ENCODE assay signal across 7 cellular contexts in the genomic region with DNA sequence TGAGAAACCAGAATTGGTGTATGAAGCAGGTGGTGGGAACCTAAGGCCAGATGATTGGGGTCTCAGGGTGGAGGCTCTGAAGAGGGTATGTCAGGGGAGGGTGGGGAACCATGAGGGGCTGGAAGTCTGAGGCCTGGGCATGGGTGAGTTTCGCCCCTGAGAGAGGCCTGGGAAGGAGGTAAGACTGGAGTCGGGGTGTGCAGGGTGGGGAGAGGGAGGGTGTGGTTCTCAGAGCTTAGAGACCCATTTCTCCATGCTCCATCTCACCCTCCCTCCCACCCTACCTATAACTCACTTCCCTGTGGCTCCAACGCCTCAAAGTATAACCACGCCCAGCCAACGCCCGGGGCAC. TPM values are rescaled to one million over a fixed set of nuclear protein-coding genes. Genes with fewer than 3 reads are reported as not detected.
A peak's percentile ranks its signal among the peaks of the same experiment; 100 is the strongest.
DNase-seq lines count a peak whose midpoint lies in the region; ATAC-seq, FAIRE-seq and TF ChIP-seq lines count a peak whose summit lies in the region.
"Had no signal": no experiment of that assay in that cellular context is flagged by ENCODE, and none has a peak within 500 bp of the region (broad histone marks: within the 10 kb centered on the region; RNA-seq: fewer than 3 reads in every experiment).

No MANE protein-coding gene starts in this region.

- H3K4me1 ChIP-seq in A549 (peaks cover 10% of the 10 kb centered on the region; the same call in 1 of the 3 replicates), OCI-LY1 (ENCODE audit: insufficient read depth, low read length, severe bottlenecking) (peaks cover 13% of the 10 kb centered on the region), hepatocyte (ENCODE audit: insufficient read depth) (no peaks in the 10 kb centered on the region)

- H4K20me1 ChIP-seq in OCI-LY1 (ENCODE audit: insufficient read depth, low read length) (no peaks in the 10 kb centered on the region), hepatocyte (ENCODE audit: insufficient read depth, poor library complexity, severe bottlenecking) (no peaks in the 10 kb centered on the region)

- TF ChIP-seq CTCF in A549 (IDR thresholded peaks at IDR 0.05) (no peak), OCI-LY1 (IDR thresholded peaks at IDR 0.05; ENCODE audit: low read length) (no peak), hepatocyte (IDR thresholded peaks at IDR 0.05; ENCODE audit: poor library complexity) (no peak)

- H3K9me2 ChIP-seq in OCI-LY1 (ENCODE audit: low read depth, low read length): no peaks in the 10 kb centered on the region
- H3K9me2 ChIP-seq in hepatocyte (replicated peaks; ENCODE audit: insufficient read depth): no peaks in the 10 kb centered on the region

- DNase-seq in A549 (ENCODE audit: low read depth in 1 of 2, low spot score in 1 of 2) (no peak), hepatocyte (ENCODE audit: low spot score) (no peak), SW 1271 (lab: John Stamatoyannopoulos, UW) (no peak), NCI-H2227 treated with DMSO at 0.1 percent for 48 hours (lab: John Stamatoyannopoulos, UW) (no peak)

- peak in 1 of 2 experiments; percentile 3; a peak in 4 of 6 replicates for ATAC-seq in A549
- ATAC-seq in HG02610 (IDR thresholded peaks at IDR 0.05; ENCODE audit: unreplicated experiment): no peak

- H3K4me3 ChIP-seq in A549: peak overlapping the region; percentile 92; the same call in 2 of the 3 replicates
- H3K4me3 ChIP-seq in OCI-LY1 (ENCODE audit: low read depth, low read length, poor library complexity, severe bottlenecking): no peak overlapping the region
- H3K4me3 ChIP-seq in hepatocyte: no peak overlapping the region

- no peaks in the 10 kb centered on the region for H3F3A ChIP-seq in OCI-LY1 (ENCODE audit: insufficient read depth, low read length)

- no peak for TF ChIP-seq POLR2A in A549 (IDR thresholded peaks at IDR 0.05; ENCODE audit: low read length)

- H3K36me3 ChIP-seq in OCI-LY1 (ENCODE audit: insufficient read depth, low read length) (no peaks in the 10 kb centered on the region), hepatocyte (replicated peaks; ENCODE audit: insufficient read depth, low read depth) (no peaks in the 10 kb centered on the region)

- no peak overlapping the region for H2AFZ ChIP-seq in OCI-LY1 (ENCODE audit: low read length)
- H2AFZ ChIP-seq in hepatocyte: no peak overlapping the region

- H3K79me2 ChIP-seq in OCI-LY1 (ENCODE audit: insufficient read depth, low read length): no peaks in the 10 kb centered on the region
- peaks cover 24% of the 10 kb centered on the region for H3K79me2 ChIP-seq in hepatocyte

- WGBS in A549 (ENCODE audit: missing lambda C conversion rate): 7% methylated on average over 5 of the region's 6 CpGs
- WGBS in hepatocyte (ENCODE audit: low lambda C conversion rate, missing lambda C conversion rate): 7% methylated on average over 4 of the region's 6 CpGs

- CTCF ChIA-PET in A549 (lab: Yijun Ruan, JAX): interaction anchor here (1.0 to 1.4 kb wide), 2 partner anchors 41 to 47 kb away, joined by 4 read pairs; a partner anchor contains a TSS

- H3K9me3 ChIP-seq in A549 (no peaks in the 10 kb centered on the region), OCI-LY1 (ENCODE audit: low read length) (no peaks in the 10 kb centered on the region), hepatocyte (ENCODE audit: low read depth) (no peaks in the 10 kb centered on the region)

- H3K27ac ChIP-seq in A549 (peak overlapping the region in 1 of 2 experiments; percentile 87; a peak in 2 of 6 replicates), OCI-LY1 (ENCODE audit: low read depth, low read length, poor library complexity, severe bottlenecking) (no peak overlapping the region), hepatocyte (no peak overlapping the region)

- POLR2A ChIA-PET in A549 (lab: Yijun Ruan, JAX): interaction anchor here (0.7 to 1.1 kb wide), 2 partner anchors 46 to 167 kb away, joined by 3 read pairs; no protein-coding TSS in a partner anchor

- H3K9ac ChIP-seq in OCI-LY1 (ENCODE audit: low read length): no peak overlapping the region

- H3K4me2 ChIP-seq in A549 (peak overlapping the region; percentile 99), OCI-LY1 (ENCODE audit: low read length) (peak overlapping the region; percentile 29; the same call in 1 of the 2 replicates), hepatocyte (peak overlapping the region; percentile 94)

- no peak for TF ChIP-seq EP300 in A549 (IDR thresholded peaks at IDR 0.05)

- FAIRE-seq in A549 (lab: Jason Lieb, UNC): no peak
- FAIRE-seq: urothelium cell line had no signal

- no peak for TF ChIP-seq RAD21 in A549 (conservative IDR thresholded peaks at IDR 0.05 in 1 of 2, IDR thresholded peaks at IDR 0.05 in 1 of 2)

- H3K27me3 ChIP-seq in OCI-LY1 (ENCODE audit: insufficient read depth, low read length) (0 out of 2 replicates have a peak, but pooled peaks cover 6% of the 10 kb centered on the region), hepatocyte (no peaks in the 10 kb centered on the region)

TF ChIP-seq in A549, 52 proteins besides CTCF, POLR2A, EP300 and RAD21:
- TF ChIP-seq MYC (IDR thresholded peaks at IDR 0.05; ENCODE audit: borderline replicate concordance, low read length) (no peak), GATA3 (IDR thresholded peaks at IDR 0.05; ENCODE audit: borderline replicate concordance) (no peak), RFX5 (IDR thresholded peaks at IDR 0.05) (no peak), HOXB5 (CRISPR knock-in tag; IDR thresholded peaks at IDR 0.05) (no peak), ZC3H11A (IDR thresholded peaks at IDR 0.05) (no peak), NPAS2 (CRISPR knock-in tag; IDR thresholded peaks at IDR 0.05; ENCODE audit: borderline replicate concordance) (no peak), ZSCAN20 (CRISPR knock-in tag; IDR thresholded peaks at IDR 0.05) (no peak), CBX8 (IDR thresholded peaks at IDR 0.05) (no peak)
- TF ChIP-seq, protein P1, sequence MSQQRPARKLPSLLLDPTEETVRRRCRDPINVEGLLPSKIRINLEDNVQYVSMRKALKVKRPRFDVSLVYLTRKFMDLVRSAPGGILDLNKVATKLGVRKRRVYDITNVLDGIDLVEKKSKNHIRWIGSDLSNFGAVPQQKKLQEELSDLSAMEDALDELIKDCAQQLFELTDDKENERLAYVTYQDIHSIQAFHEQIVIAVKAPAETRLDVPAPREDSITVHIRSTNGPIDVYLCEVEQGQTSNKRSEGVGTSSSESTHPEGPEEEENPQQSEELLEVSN (IDR thresholded peaks at IDR 0.05; ENCODE audit: borderline replicate concordance, low read depth): no peak
- TF ChIP-seq, protein P2, sequence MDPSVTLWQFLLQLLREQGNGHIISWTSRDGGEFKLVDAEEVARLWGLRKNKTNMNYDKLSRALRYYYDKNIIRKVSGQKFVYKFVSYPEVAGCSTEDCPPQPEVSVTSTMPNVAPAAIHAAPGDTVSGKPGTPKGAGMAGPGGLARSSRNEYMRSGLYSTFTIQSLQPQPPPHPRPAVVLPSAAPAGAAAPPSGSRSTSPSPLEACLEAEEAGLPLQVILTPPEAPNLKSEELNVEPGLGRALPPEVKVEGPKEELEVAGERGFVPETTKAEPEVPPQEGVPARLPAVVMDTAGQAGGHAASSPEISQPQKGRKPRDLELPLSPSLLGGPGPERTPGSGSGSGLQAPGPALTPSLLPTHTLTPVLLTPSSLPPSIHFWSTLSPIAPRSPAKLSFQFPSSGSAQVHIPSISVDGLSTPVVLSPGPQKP (IDR thresholded peaks at IDR 0.05; ENCODE audit: low read depth, low read length): no peak
- TF ChIP-seq, protein P3, sequence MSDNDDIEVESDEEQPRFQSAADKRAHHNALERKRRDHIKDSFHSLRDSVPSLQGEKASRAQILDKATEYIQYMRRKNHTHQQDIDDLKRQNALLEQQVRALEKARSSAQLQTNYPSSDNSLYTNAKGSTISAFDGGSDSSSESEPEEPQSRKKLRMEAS (IDR thresholded peaks at IDR 0.05): no peak

RNA-seq across cellular contexts. Expression of a gene that starts 1.0 kb away (rescaled TPM):
- 1.1 and 1.8 TPM in 2 replicates for polyA plus RNA-seq in A549 (2011; rRNA removed)
- 2.9 and 3.5 TPM in 2 replicates for polyA plus RNA-seq in A549 (2012; cell fraction: cytosol; rRNA removed)
- 2.8 and 7.3 TPM in 2 replicates for polyA plus RNA-seq in A549 (2012; cell fraction: nucleus; rRNA removed)
- polyA plus RNA-seq in A549 (2017; fragmentation: RNase III; extraction: RNeasy Plus Mini Kit Qiagen cat#74134 plus additional on column Dnase treatment): 2.0 TPM in 3 replicates
- 0.97 and 1.1 TPM in 2 replicates for polyA minus RNA-seq in A549 (2011; rRNA and poly(A)+ RNA removed)
- 4.1 and 5.0 TPM in 2 replicates for total RNA-seq in hepatocyte
- 3.9 and 7.6 TPM in 2 replicates for polyA plus RNA-seq in hepatocyte

RNA-seq across cellular contexts. Expression of a gene that starts 23.1 kb away (rescaled TPM):
- polyA plus RNA-seq in A549 (2011; rRNA removed) (0.94 and 2.0 TPM in 2 replicates), A549 (2017; fragmentation: RNase III; extraction: RNeasy Plus Mini Kit Qiagen cat#74134 plus additional on column Dnase treatment) (2.8 to 5.0 TPM (median 4.6 TPM) in 3 replicates), hepatocyte (4.9 and 9.1 TPM in 2 replicates)
- 0.75 and 1.5 TPM in 2 replicates for polyA plus RNA-seq in A549 (2012; cell fraction: cytosol; rRNA removed)
- polyA plus RNA-seq in A549 (2012; cell fraction: nucleus; rRNA removed): 7.4 and 7.8 TPM in 2 replicates
- 0.54 and 0.62 TPM in 2 replicates for polyA minus RNA-seq in A549 (2011; rRNA and poly(A)+ RNA removed)
- total RNA-seq in hepatocyte: 0.40 and 1.5 TPM in 2 replicates

RNA-seq across cellular contexts. Expression of a gene that starts 29.2 kb away (rescaled TPM):
- polyA plus RNA-seq in A549 (2011; rRNA removed): 0.37 and 1.3 TPM in 2 replicates
- 1.3 and 2.0 TPM in 2 replicates for polyA plus RNA-seq in A549 (2012; cell fraction: cytosol; rRNA removed)
- 2.2 and 3.5 TPM in 2 replicates for polyA plus RNA-seq in A549 (2012; cell fraction: nucleus; rRNA removed)
- polyA plus RNA-seq in A549 (2017; fragmentation: RNase III; extraction: RNeasy Plus Mini Kit Qiagen cat#74134 plus additional on column Dnase treatment): 1.6 to 2.7 TPM (median 2.5 TPM) in 3 replicates
- polyA minus RNA-seq in A549 (2011; rRNA and poly(A)+ RNA removed): 0.45 and 1.2 TPM in 2 replicates
- 8.6 and 13.9 TPM in 2 replicates for total RNA-seq in hepatocyte
- polyA plus RNA-seq in hepatocyte: 28.4 and 42.2 TPM in 2 replicates

RNA-seq across cellular contexts. Expression of a gene that starts 47.2 kb away (rescaled TPM):
- polyA plus RNA-seq in A549 (2011; rRNA removed) (13.3 and 23.1 TPM in 2 replicates), A549 (2017; fragmentation: RNase III; extraction: RNeasy Plus Mini Kit Qiagen cat#74134 plus additional on column Dnase treatment) (47.3 to 50.3 TPM (median 47.7 TPM) in 3 replicates), hepatocyte (105 and 131 TPM in 2 replicates)
- polyA plus RNA-seq in A549 (2012; cell fraction: cytosol; rRNA removed): 91.8 and 94.7 TPM in 2 replicates
- polyA plus RNA-seq in A549 (2012; cell fraction: nucleus; rRNA removed): 175 and 211 TPM in 2 replicates
- polyA minus RNA-seq in A549 (2011; rRNA and poly(A)+ RNA removed): 3.1 and 4.9 TPM in 2 replicates
- 59.9 and 62.6 TPM in 2 replicates for total RNA-seq in hepatocyte

RNA-seq across cellular contexts. Expression of a gene that starts 47.7 kb away (rescaled TPM):
- polyA plus RNA-seq in A549 (2011; rRNA removed) (0.86 and 0.87 TPM in 2 replicates), A549 (2017; fragmentation: RNase III; extraction: RNeasy Plus Mini Kit Qiagen cat#74134 plus additional on column Dnase treatment) (4.0 to 5.7 TPM (median 4.3 TPM) in 3 replicates), hepatocyte (4.5 and 4.8 TPM in 2 replicates)
- 4.4 and 5.7 TPM in 2 replicates for polyA plus RNA-seq in A549 (2012; cell fraction: cytosol; rRNA removed)
- polyA plus RNA-seq in A549 (2012; cell fraction: nucleus; rRNA removed): 13.7 and 20.7 TPM in 2 replicates
- 0.49 and 0.66 TPM in 2 replicates for polyA minus RNA-seq in A549 (2011; rRNA and poly(A)+ RNA removed)
- total RNA-seq in hepatocyte: 2.0 and 2.5 TPM in 2 replicates

Comparison
In these comparisons a context has a peak if more than half of its experiments do, and no peak if none do; other contexts are left out.
1. H3K4me2 ChIP-seq: peak in every context shown above with its lines; median percentile 99 in A549; 94 in hepatocyte; 29 in OCI-LY1.